12 cellular contexts compared by ENCODE assay signal in the genomic region with DNA sequence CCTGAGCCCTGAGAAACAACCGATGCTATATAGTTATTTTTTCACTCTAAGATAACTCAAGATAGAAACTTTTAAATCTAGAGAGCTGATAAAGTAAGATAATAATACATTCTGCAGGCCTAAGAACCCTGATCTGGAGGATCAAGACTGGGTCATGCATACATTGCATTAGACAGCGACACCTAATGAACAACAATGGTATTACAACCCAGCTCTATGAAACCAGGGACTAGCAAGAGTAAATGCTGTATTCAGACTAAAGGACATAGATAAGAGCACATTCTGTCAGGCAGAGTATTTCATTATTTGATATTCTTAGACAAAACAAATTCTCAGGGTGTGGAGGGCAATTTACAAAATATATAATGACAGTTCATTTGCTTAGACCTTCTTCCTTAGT.
A peak's percentile ranks its signal among the peaks of the same experiment; 100 is the strongest.
DNase-seq lines count a peak whose midpoint lies in the region; ATAC-seq and TF ChIP-seq lines count a peak whose summit lies in the region.
"Had no signal": no experiment of that assay in that cellular context is flagged by ENCODE, and none has a peak within 500 bp of the region (broad histone marks: within the 10 kb centered on the region; RNA-seq: fewer than 3 reads in every experiment).

No MANE protein-coding gene starts in this region.

- no peaks in the 10 kb centered on the region for H3K27me3 Mint-ChIP-seq in neural crest cell (ENCODE audit: low read depth)

- H3K4me3 ChIP-seq in DND-41 (ENCODE audit: low read depth in 1 of 2, low read length in 2 of 2) (no peak overlapping the region), KMS-11 (IDR thresholded peaks at IDR 0.05; ENCODE audit: insufficient read depth, low read depth, low read length) (no peak overlapping the region), cardiac fibroblast (replicated peaks in 1 of 2; ENCODE audit: low read depth in 2 of 2, low read length in 2 of 2) (no peak overlapping the region)
- H3K4me3 ChIP-seq: body of pancreas had no signal

- H4K20me1 ChIP-seq in DND-41 (ENCODE audit: insufficient read depth, low read length) (no peaks in the 10 kb centered on the region), KMS-11 (ENCODE audit: insufficient read depth) (no peaks in the 10 kb centered on the region)

- TF ChIP-seq CTCF in DND-41 (IDR thresholded peaks at IDR 0.05; ENCODE audit: borderline replicate concordance, extremely low read depth, low read length, poor library complexity, severe bottlenecking), result peak; percentile 62
- peak; percentile 79 for TF ChIP-seq CTCF in KMS-11 (conservative IDR thresholded peaks at IDR 0.05; ENCODE audit: low read depth, low read length)
- TF ChIP-seq CTCF in cardiac fibroblast (IDR thresholded peaks at IDR 0.05; ENCODE audit: low read depth, low read length), result peak; percentile 59
- TF ChIP-seq CTCF in neural crest cell (conservative IDR thresholded peaks at IDR 0.05), result peak; percentile 56

- H3K9ac ChIP-seq in DND-41 (ENCODE audit: low read depth, low read length) (no peak overlapping the region), KMS-11 (no peak overlapping the region)

- H3K27me3 ChIP-seq in DND-41 (ENCODE audit: insufficient read depth, low read length, poor library complexity) (no peaks in the 10 kb centered on the region), KMS-11 (ENCODE audit: insufficient read depth, low read depth) (no peaks in the 10 kb centered on the region)
- H3K27me3 ChIP-seq: body of pancreas had no signal

- H3K4me1 ChIP-seq in DND-41 (ENCODE audit: insufficient read depth, low read length), result no peaks in the 10 kb centered on the region
- H3K4me1 ChIP-seq in KMS-11 (ENCODE audit: low read depth, poor library complexity, severe bottlenecking), result peaks cover 8% of the 10 kb centered on the region
- H3K4me1 ChIP-seq: body of pancreas had no signal

- H3K4me2 ChIP-seq in DND-41 (ENCODE audit: insufficient read depth, low read length) (no peak overlapping the region), KMS-11 (no peak overlapping the region)

- H3K4me3 Mint-ChIP-seq in neural crest cell, result no peak overlapping the region

- H3K27ac Mint-ChIP-seq in neural crest cell (ENCODE audit: unreplicated experiment), result no peak overlapping the region

- no peaks in the 10 kb centered on the region for H3K79me2 ChIP-seq in DND-41 (ENCODE audit: insufficient read depth, low read length)
- H3K79me2 ChIP-seq in KMS-11 (ENCODE audit: insufficient read depth, low read depth), result no peaks in the 10 kb centered on the region

- peaks cover 17% of the 10 kb centered on the region for H3K9me3 Mint-ChIP-seq in neural crest cell

- H2AFZ ChIP-seq in DND-41 (ENCODE audit: low read depth, low read length), result no peak overlapping the region
- no peak overlapping the region for H2AFZ ChIP-seq in KMS-11 (ENCODE audit: low read depth)

- H3K36me3 Mint-ChIP-seq in neural crest cell (ENCODE audit: low read depth), result peaks cover 16% of the 10 kb centered on the region

- no peak for ATAC-seq in DND-41 (ENCODE audit: insufficient read depth, low read depth)
- ATAC-seq: body of pancreas had no signal

- DNase-seq in DND-41 (no peak), cardiac fibroblast (ENCODE audit: low read depth in 2 of 2) (peak in 1 of 2 donors; percentile 46), neural crest cell (ENCODE audit: low read depth, low spot score) (no peak), D341Med (ENCODE audit: low spot score) (no peak), ureter (ENCODE audit: low spot score) (no peak), NCI-H2081 treated with DMSO at 0.1 percent for 48 hours (lab: John Stamatoyannopoulos, UW) (no peak)
- DNase-seq in effector CD4-positive, alpha-beta T cell, result no peak
- DNase-seq: activated T-cell treated with anti-CD3 and anti-CD28 coated beads for 4 hours, body of pancreas, NCI-H526 treated with DMSO at 0.1 percent for 48 hours, T1000 had no signal

- H3K27ac ChIP-seq in DND-41 (ENCODE audit: low read length), result no peak overlapping the region
- no peak overlapping the region for H3K27ac ChIP-seq in KMS-11
- H3K27ac ChIP-seq: body of pancreas had no signal

- no peaks in the 10 kb centered on the region for H3K4me1 Mint-ChIP-seq in neural crest cell

- H3K36me3 ChIP-seq in DND-41 (ENCODE audit: insufficient read depth, low read length), result no peaks in the 10 kb centered on the region
- H3K36me3 ChIP-seq in KMS-11 (ENCODE audit: insufficient read depth), result no peaks in the 10 kb centered on the region

- H3K9me3 ChIP-seq in DND-41 (ENCODE audit: insufficient read depth, low read length, severe bottlenecking), result peaks cover 10% of the 10 kb centered on the region
